Comparison of ENCODE assay signal across 18 cellular contexts in genomic region chr2:232377319-232377718, GRCh38. TPM values are rescaled to one million over a fixed set of nuclear protein-coding genes. Genes with fewer than 3 reads are reported as not detected.
DNase-seq lines count a peak whose midpoint lies in the region; ATAC-seq and TF ChIP-seq lines count a peak whose summit lies in the region.
"Had no signal": no experiment of that assay in that cellular context is flagged by ENCODE, and none has a peak within 500 bp of the region (broad histone marks: within the 10 kb centered on the region; RNA-seq: fewer than 3 reads in every experiment).

No MANE protein-coding gene starts in this region.

- WGBS in esophagus muscularis mucosa = 92% methylated on average over 7 of the region's 7 CpGs

- H3K27me3 ChIP-seq in BE2C (peaks cover 10% of the 10 kb centered on the region), PC-9 (ENCODE audit: insufficient read depth, low read depth) (no peaks in the 10 kb centered on the region), lower lobe of right lung (ENCODE audit: low read depth) (peaks cover 11% of the 10 kb centered on the region), esophagus muscularis mucosa (peaks cover 0 to 57% (median 10%) of the 10 kb centered on the region in 4 donors)

- no peaks in the 10 kb centered on the region for H3K9me2 ChIP-seq in PC-9 (ENCODE audit: insufficient read depth)

- no peak for TF ChIP-seq POLR2A in esophagus muscularis mucosa (IDR thresholded peaks at IDR 0.05; ENCODE audit: low read depth)

- H3K4me3 Mint-ChIP-seq in activated T-helper 2 cell treated with anti-CD3 and anti-CD28 coated beads, Interferon-gamma antibody, Interleukin-2, Interleukin-4, amounts not matched to agents 10 μg/mL and 5 μg/mL and 100 μg/mL, durations not matched to agents 14 hours and 24 hours and 36 hours (ENCODE audit: low read depth) = no peak overlapping the region
- no peak overlapping the region for H3K4me3 Mint-ChIP-seq in activated CD4-positive, alpha-beta T cell treated with anti-CD3 and anti-CD28 coated beads, Interleukin-2, amount 10 ng/mL, durations not matched to agents 7 days and 5 days
- H3K4me3 Mint-ChIP-seq: CD4-positive, alpha-beta memory T cell; IgD-negative memory B cell had no signal

- H3K4me1 ChIP-seq in BE2C = no peaks in the 10 kb centered on the region
- peaks cover 26% of the 10 kb centered on the region for H3K4me1 ChIP-seq in PC-9 (replicated peaks; ENCODE audit: insufficient read depth)
- H3K4me1 ChIP-seq in lower lobe of right lung = no peaks in the 10 kb centered on the region
- no peaks in the 10 kb centered on the region for H3K4me1 ChIP-seq in esophagus muscularis mucosa
- H3K4me1 ChIP-seq: Caco-2 had no signal

- no peak for TF ChIP-seq EP300 in esophagus muscularis mucosa (IDR thresholded peaks at IDR 0.05)

- H3K9me3 Mint-ChIP-seq in activated T-helper 2 cell treated with anti-CD3 and anti-CD28 coated beads, Interferon-gamma antibody, Interleukin-2, Interleukin-4, amounts not matched to agents 10 μg/mL and 5 μg/mL and 100 μg/mL, durations not matched to agents 14 hours and 24 hours and 36 hours = no peaks in the 10 kb centered on the region
- no peaks in the 10 kb centered on the region for H3K9me3 Mint-ChIP-seq in activated CD4-positive, alpha-beta T cell treated with anti-CD3 and anti-CD28 coated beads, Interleukin-2, amount 10 ng/mL, durations not matched to agents 7 days and 5 days
- H3K9me3 Mint-ChIP-seq: CD4-positive, alpha-beta memory T cell; IgD-negative memory B cell had no signal

- no peak for ATAC-seq in lower lobe of right lung
- no peak for ATAC-seq in sciatic nerve
- ATAC-seq in HG02610 (IDR thresholded peaks at IDR 0.05; ENCODE audit: unreplicated experiment) = no peak

- BruUV-seq in PC-9 (replicated peaks; lab: Mats Ljungman, UMichigan) = no TSS peak

- no peaks in the 10 kb centered on the region for H3K36me3 ChIP-seq in BE2C
- H3K36me3 ChIP-seq in PC-9 (ENCODE audit: low read depth) = no peaks in the 10 kb centered on the region
- no peaks in the 10 kb centered on the region for H3K36me3 ChIP-seq in lower lobe of right lung
- no peaks in the 10 kb centered on the region for H3K36me3 ChIP-seq in esophagus muscularis mucosa

- H3K4me2 ChIP-seq in PC-9 = no peak overlapping the region

- H3K4me1 Mint-ChIP-seq in activated T-helper 2 cell treated with anti-CD3 and anti-CD28 coated beads, Interferon-gamma antibody, Interleukin-2, Interleukin-4, amounts not matched to agents 10 μg/mL and 5 μg/mL and 100 μg/mL, durations not matched to agents 14 hours and 24 hours and 36 hours (ENCODE audit: low read depth) = no peaks in the 10 kb centered on the region
- no peaks in the 10 kb centered on the region for H3K4me1 Mint-ChIP-seq in activated CD4-positive, alpha-beta T cell treated with anti-CD3 and anti-CD28 coated beads, Interleukin-2, amount 10 ng/mL, durations not matched to agents 7 days and 5 days
- H3K4me1 Mint-ChIP-seq: CD4-positive, alpha-beta memory T cell had no signal

- H3F3A ChIP-seq in PC-9 (ENCODE audit: insufficient read depth, low read depth) = no peaks in the 10 kb centered on the region; the same call in 1 of the 2 replicates

- TF ChIP-seq CTCF in BE2C (IDR thresholded peaks at IDR 0.05; ENCODE audit: low read depth, low read length) = no peak
- no peak for TF ChIP-seq CTCF in PC-9 (conservative IDR thresholded peaks at IDR 0.05)
- no peak for TF ChIP-seq CTCF in lower lobe of right lung (IDR thresholded peaks at IDR 0.05)
- TF ChIP-seq CTCF in esophagus muscularis mucosa (IDR thresholded peaks at IDR 0.05) = no peak

- H3K9me3 ChIP-seq in BE2C (no peaks in the 10 kb centered on the region), PC-9 (ENCODE audit: insufficient read depth, low read depth) (no peaks in the 10 kb centered on the region), lower lobe of right lung (no peaks in the 10 kb centered on the region), esophagus muscularis mucosa (no peaks in the 10 kb centered on the region)
- H3K9me3 ChIP-seq: Caco-2 had no signal

- intact Hi-C loops in PC-9 (cut with micrococcal nuclease; ENCODE audit: unreplicated experiment) = no loop called here
- intact Hi-C loops in lower lobe of right lung (cut with DNase I) = no loop called here
- intact Hi-C loops in sciatic nerve (cut with DNase I) = no loop called here
- intact Hi-C loops in activated T-helper 2 cell treated with anti-CD3 and anti-CD28 coated beads, Interferon-gamma antibody, Interleukin-2, Interleukin-4, amounts not matched to agents 10 μg/mL and 5 μg/mL and 100 μg/mL, durations not matched to agents 14 hours and 24 hours and 36 hours (cut with micrococcal nuclease) = no loop called here
- intact Hi-C loops in esophagus muscularis mucosa (cut with DNase I) = no loop called here

- POLR2A ChIA-PET in PC-9 (lab: Charles Lee; ENCODE audit: unreplicated experiment) = no interaction called here
- POLR2A ChIA-PET in activated CD4-positive, alpha-beta T cell treated with anti-CD3 and anti-CD28 coated beads, Interleukin-2, amount 10 ng/mL, durations not matched to agents 7 days and 5 days (lab: Charles Lee) = no interaction called here

- H3K27ac Mint-ChIP-seq in activated T-helper 2 cell treated with anti-CD3 and anti-CD28 coated beads, Interferon-gamma antibody, Interleukin-2, Interleukin-4, amounts not matched to agents 10 μg/mL and 5 μg/mL and 100 μg/mL, durations not matched to agents 14 hours and 24 hours and 36 hours = no peak overlapping the region
- H3K27ac Mint-ChIP-seq in activated CD4-positive, alpha-beta T cell treated with anti-CD3 and anti-CD28 coated beads, Interleukin-2, amount 10 ng/mL, durations not matched to agents 7 days and 5 days = no peak overlapping the region
- H3K27ac Mint-ChIP-seq: CD4-positive, alpha-beta memory T cell; IgD-negative memory B cell had no signal

- no peaks in the 10 kb centered on the region for H3K27me3 Mint-ChIP-seq in activated T-helper 2 cell treated with anti-CD3 and anti-CD28 coated beads, Interferon-gamma antibody, Interleukin-2, Interleukin-4, amounts not matched to agents 10 μg/mL and 5 μg/mL and 100 μg/mL, durations not matched to agents 14 hours and 24 hours and 36 hours (ENCODE audit: low read depth)
- H3K27me3 Mint-ChIP-seq in activated CD4-positive, alpha-beta T cell treated with anti-CD3 and anti-CD28 coated beads, Interleukin-2, amount 10 ng/mL, durations not matched to agents 7 days and 5 days = peaks cover 7% of the 10 kb centered on the region

- DNase-seq in BE2C = peak; percentile 1
- DNase-seq in PC-9 = no peak
- peak; percentile 13 for DNase-seq in lower lobe of right lung
- peak; percentile 17 for DNase-seq in sciatic nerve (ENCODE audit: low spot score)
- DNase-seq in activated T-helper 2 cell treated with anti-CD3 and anti-CD28 coated beads, Interferon-gamma antibody, Interleukin-2, Interleukin-4, amounts not matched to agents 10 μg/mL and 5 μg/mL and 100 μg/mL, durations not matched to agents 14 hours and 24 hours and 36 hours (ENCODE audit: low spot score) = no peak
- DNase-seq in esophagus muscularis mucosa (ENCODE audit: extremely low spot score) = no peak
- DNase-seq in activated CD4-positive, alpha-beta T cell treated with anti-CD3 and anti-CD28 coated beads, Interleukin-2, amount 10 ng/mL, durations not matched to agents 7 days and 5 days = no peak
- DNase-seq: ACHN; Caco-2; CD4-positive, alpha-beta memory T cell; DND-41; GDM1 had no signal

- H4K20me1 ChIP-seq in PC-9 (ENCODE audit: insufficient read depth) = no peaks in the 10 kb centered on the region

- no peaks in the 10 kb centered on the region for H3K36me3 Mint-ChIP-seq in activated T-helper 2 cell treated with anti-CD3 and anti-CD28 coated beads, Interferon-gamma antibody, Interleukin-2, Interleukin-4, amounts not matched to agents 10 μg/mL and 5 μg/mL and 100 μg/mL, durations not matched to agents 14 hours and 24 hours and 36 hours (ENCODE audit: low read depth)
- H3K36me3 Mint-ChIP-seq in activated CD4-positive, alpha-beta T cell treated with anti-CD3 and anti-CD28 coated beads, Interleukin-2, amount 10 ng/mL, durations not matched to agents 7 days and 5 days (ENCODE audit: low read depth) = no peaks in the 10 kb centered on the region
- H3K36me3 Mint-ChIP-seq: CD4-positive, alpha-beta memory T cell; IgD-negative memory B cell had no signal

- CTCF ChIA-PET in PC-9 (lab: Charles Lee) = no interaction called here
- CTCF ChIA-PET in activated CD4-positive, alpha-beta T cell treated with anti-CD3 and anti-CD28 coated beads, Interleukin-2, amount 10 ng/mL, durations not matched to agents 7 days and 5 days (lab: Charles Lee) = interaction anchor here (1.3 to 1.7 kb wide), 2 partner anchors 8 to 12 kb away, joined by 5 read pairs; no protein-coding TSS in a partner anchor

- H2AFZ ChIP-seq in PC-9 = no peak overlapping the region

- H3K4me3 ChIP-seq in BE2C (ENCODE audit: low read depth, low read length) (no peak overlapping the region), PC-9 (no peak overlapping the region), lower lobe of right lung (no peak overlapping the region), esophagus muscularis mucosa (no peak overlapping the region)

- H3K79me2 ChIP-seq in PC-9 (ENCODE audit: low read depth) = no peaks in the 10 kb centered on the region

- peak overlapping the region; percentile 54; the same call in 1 of the 2 replicates for H3K27ac ChIP-seq in PC-9
- no peak overlapping the region for H3K27ac ChIP-seq in lower lobe of right lung
- no peak overlapping the region for H3K27ac ChIP-seq in esophagus muscularis mucosa (replicated peaks in 1 of 4)
- H3K27ac ChIP-seq: C4-2B had no signal

RNA-seq across cellular contexts. Expression of gene ALPP, which starts 1.2 kb away (rescaled TPM):
- polyA plus RNA-seq in BE2C (2012; ENCODE audit: insufficient read depth, insufficient read length, low read depth) = not detected
- total RNA-seq in PC-9 (2021) (47.5 and 57.8 TPM in 2 replicates), lower lobe of right lung (6.0 TPM), sciatic nerve (not detected), esophagus muscularis mucosa (under 1 TPM in 1 of 4 donors, not detected in 3; 0.06 TPM)
- not detected in 2 replicates for total RNA-seq in activated T-helper 2 cell treated with anti-CD3 and anti-CD28 coated beads, Interferon-gamma antibody, Interleukin-2, Interleukin-4, amounts not matched to agents 10 μg/mL and 5 μg/mL and 100 μg/mL, durations not matched to agents 14 hours and 24 hours and 36 hours
- not detected for total RNA-seq in activated CD4-positive, alpha-beta T cell treated with anti-CD3 and anti-CD28 coated beads, Interleukin-2, amount 10 ng/mL, durations not matched to agents 7 days and 5 days
- total RNA-seq: CD4-positive, alpha-beta memory T cell; HT1080 had no signal
- polyA plus RNA-seq: CD4-positive, alpha-beta memory T cell; IgD-negative memory B cell had no signal

RNA-seq across cellular contexts. Expression of gene ALPG, which starts 29.3 kb away (rescaled TPM):
- polyA plus RNA-seq in BE2C (2012; ENCODE audit: insufficient read depth, insufficient read length, low read depth) = not detected
- total RNA-seq in PC-9 (2021) = 0.76 and 1.2 TPM in 2 replicates
- 0.53 TPM for total RNA-seq in lower lobe of right lung
- not detected for total RNA-seq in sciatic nerve
- not detected in 2 replicates for total RNA-seq in activated T-helper 2 cell treated with anti-CD3 and anti-CD28 coated beads, Interferon-gamma antibody, Interleukin-2, Interleukin-4, amounts not matched to agents 10 μg/mL and 5 μg/mL and 100 μg/mL, durations not matched to agents 14 hours and 24 hours and 36 hours
- not detected for total RNA-seq in esophagus muscularis mucosa
- total RNA-seq in activated CD4-positive, alpha-beta T cell treated with anti-CD3 and anti-CD28 coated beads, Interleukin-2, amount 10 ng/mL, durations not matched to agents 7 days and 5 days = not detected
- total RNA-seq: A172; CD4-positive, alpha-beta memory T cell; H4; HT1080 had no signal
- polyA plus RNA-seq: CD4-positive, alpha-beta memory T cell; IgD-negative memory B cell had no signal

Comparison
In these comparisons a context has a peak if more than half of its experiments do, and no peak if none do; other contexts are left out.
1. DNase-seq: peak in BE2C (single experiment), lower lobe of right lung (single experiment) and sciatic nerve (single experiment); none in PC-9 (0 of 2), activated T-helper 2 cell treated with anti-CD3 and anti-CD28 coated beads, Interferon-gamma antibody, Interleukin-2, Interleukin-4, amounts not matched to agents 10 μg/mL and 5 μg/mL and 100 μg/mL, durations not matched to agents 14 hours and 24 hours and 36 hours (single experiment), esophagus muscularis mucosa (single experiment) and activated CD4-positive, alpha-beta T cell treated with anti-CD3 and anti-CD28 coated beads, Interleukin-2, amount 10 ng/mL, durations not matched to agents 7 days and 5 days (single experiment).